In the genomic region with DNA sequence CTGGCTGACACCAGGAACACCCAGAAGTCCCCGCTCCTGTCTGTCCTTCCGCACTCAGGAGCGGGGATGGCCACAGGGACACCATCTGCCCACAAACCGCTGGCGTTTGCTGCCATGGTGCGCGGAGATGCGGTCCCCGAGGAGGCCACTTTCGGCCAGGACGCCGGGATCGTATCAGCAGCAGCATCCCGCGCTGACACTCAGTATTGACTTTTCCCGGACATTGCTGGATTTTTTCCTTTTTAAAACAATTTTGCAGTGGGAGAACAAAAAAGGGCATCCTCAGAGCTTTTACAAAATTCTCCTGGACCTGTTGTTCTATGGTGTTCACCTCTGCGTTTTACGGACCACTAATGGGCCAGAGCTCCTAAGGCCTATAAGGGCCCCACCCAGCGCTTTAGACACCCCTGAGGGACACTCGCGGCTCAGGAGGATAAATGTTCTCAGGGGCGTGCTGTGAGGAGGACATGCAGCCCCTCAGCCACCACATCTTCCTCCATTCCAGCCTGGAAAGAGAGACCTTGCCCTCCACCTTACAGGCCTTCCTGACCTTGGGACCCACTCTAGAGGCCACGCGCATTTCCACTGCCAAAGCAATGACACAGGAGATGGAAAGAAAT, we compare ENCODE assay signal across 3 cellular contexts. TPM values are rescaled to one million over a fixed set of nuclear protein-coding genes. Genes with fewer than 3 reads are reported as not detected.
"Had no signal": no experiment of that assay in that cellular context is flagged by ENCODE, and none has a peak within 500 bp of the region (broad histone marks: within the 10 kb centered on the region; RNA-seq: fewer than 3 reads in every experiment).

No MANE protein-coding gene starts in this region.

RNA-seq across cellular contexts. Expression of gene POTEB3, which starts 56.3 kb away (rescaled TPM):
- total RNA-seq: LHCN-M2, M059J, MCF 10A had no signal
